In the genomic region with DNA sequence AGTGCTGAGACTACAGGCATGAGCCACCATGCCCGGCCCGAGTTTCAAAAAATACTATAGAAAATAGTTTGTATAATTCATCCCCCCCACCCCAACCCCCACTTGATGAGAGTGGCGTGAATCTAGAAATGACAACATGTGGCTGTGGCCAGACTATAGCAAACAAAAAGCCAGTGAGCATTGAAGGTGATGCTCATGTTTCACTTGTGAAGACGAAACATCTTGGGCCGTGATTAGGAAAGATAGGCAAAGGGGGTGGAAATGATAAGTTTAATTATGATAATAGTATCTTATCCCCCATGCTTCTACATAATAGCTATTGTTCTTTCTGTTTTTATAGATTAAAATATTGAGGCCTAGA, we compare ENCODE assay signal across 3 cellular contexts.
TF ChIP-seq lines count a peak whose summit lies in the region.

No MANE protein-coding gene starts in this region.

TF ChIP-seq in SK-N-SH, 30 proteins besides CTCF, POLR2A, EP300 and RAD21:
- TF ChIP-seq, protein P1, sequence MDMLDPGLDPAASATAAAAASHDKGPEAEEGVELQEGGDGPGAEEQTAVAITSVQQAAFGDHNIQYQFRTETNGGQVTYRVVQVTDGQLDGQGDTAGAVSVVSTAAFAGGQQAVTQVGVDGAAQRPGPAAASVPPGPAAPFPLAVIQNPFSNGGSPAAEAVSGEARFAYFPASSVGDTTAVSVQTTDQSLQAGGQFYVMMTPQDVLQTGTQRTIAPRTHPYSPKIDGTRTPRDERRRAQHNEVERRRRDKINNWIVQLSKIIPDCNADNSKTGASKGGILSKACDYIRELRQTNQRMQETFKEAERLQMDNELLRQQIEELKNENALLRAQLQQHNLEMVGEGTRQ (IDR thresholded peaks at IDR 0.05; ENCODE audit: borderline replicate concordance, low read depth, low read length), result no peak
- TF ChIP-seq MXI1 (IDR thresholded peaks at IDR 0.05; ENCODE audit: low read depth, low read length) (0 out of 2 replicates have a peak, but pooled peaks have one; percentile 7), GATA2 (CRISPR knock-in tag; IDR thresholded peaks at IDR 0.05) (no peak), TCF12 (IDR thresholded peaks at IDR 0.05) (no peak), FOXM1 (IDR thresholded peaks at IDR 0.05; ENCODE audit: low read depth) (no peak)
- TF ChIP-seq, protein P2, sequence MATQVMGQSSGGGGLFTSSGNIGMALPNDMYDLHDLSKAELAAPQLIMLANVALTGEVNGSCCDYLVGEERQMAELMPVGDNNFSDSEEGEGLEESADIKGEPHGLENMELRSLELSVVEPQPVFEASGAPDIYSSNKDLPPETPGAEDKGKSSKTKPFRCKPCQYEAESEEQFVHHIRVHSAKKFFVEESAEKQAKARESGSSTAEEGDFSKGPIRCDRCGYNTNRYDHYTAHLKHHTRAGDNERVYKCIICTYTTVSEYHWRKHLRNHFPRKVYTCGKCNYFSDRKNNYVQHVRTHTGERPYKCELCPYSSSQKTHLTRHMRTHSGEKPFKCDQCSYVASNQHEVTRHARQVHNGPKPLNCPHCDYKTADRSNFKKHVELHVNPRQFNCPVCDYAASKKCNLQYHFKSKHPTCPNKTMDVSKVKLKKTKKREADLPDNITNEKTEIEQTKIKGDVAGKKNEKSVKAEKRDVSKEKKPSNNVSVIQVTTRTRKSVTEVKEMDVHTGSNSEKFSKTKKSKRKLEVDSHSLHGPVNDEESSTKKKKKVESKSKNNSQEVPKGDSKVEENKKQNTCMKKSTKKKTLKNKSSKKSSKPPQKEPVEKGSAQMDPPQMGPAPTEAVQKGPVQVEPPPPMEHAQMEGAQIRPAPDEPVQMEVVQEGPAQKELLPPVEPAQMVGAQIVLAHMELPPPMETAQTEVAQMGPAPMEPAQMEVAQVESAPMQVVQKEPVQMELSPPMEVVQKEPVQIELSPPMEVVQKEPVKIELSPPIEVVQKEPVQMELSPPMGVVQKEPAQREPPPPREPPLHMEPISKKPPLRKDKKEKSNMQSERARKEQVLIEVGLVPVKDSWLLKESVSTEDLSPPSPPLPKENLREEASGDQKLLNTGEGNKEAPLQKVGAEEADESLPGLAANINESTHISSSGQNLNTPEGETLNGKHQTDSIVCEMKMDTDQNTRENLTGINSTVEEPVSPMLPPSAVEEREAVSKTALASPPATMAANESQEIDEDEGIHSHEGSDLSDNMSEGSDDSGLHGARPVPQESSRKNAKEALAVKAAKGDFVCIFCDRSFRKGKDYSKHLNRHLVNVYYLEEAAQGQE (IDR thresholded peaks at IDR 0.05; ENCODE audit: low read depth, low read length), result no peak
- TF ChIP-seq, protein P3, sequence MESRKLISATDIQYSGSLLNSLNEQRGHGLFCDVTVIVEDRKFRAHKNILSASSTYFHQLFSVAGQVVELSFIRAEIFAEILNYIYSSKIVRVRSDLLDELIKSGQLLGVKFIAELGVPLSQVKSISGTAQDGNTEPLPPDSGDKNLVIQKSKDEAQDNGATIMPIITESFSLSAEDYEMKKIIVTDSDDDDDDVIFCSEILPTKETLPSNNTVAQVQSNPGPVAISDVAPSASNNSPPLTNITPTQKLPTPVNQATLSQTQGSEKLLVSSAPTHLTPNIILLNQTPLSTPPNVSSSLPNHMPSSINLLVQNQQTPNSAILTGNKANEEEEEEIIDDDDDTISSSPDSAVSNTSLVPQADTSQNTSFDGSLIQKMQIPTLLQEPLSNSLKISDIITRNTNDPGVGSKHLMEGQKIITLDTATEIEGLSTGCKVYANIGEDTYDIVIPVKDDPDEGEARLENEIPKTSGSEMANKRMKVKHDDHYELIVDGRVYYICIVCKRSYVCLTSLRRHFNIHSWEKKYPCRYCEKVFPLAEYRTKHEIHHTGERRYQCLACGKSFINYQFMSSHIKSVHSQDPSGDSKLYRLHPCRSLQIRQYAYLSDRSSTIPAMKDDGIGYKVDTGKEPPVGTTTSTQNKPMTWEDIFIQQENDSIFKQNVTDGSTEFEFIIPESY (IDR thresholded peaks at IDR 0.05; ENCODE audit: borderline replicate concordance, low read depth), result no peak

TF ChIP-seq in SK-N-SH treated with all-trans-retinoic acid at 6 μM for 48 hours, 23 proteins besides CTCF, POLR2A, EP300 and RAD21:
- TF ChIP-seq BACH2 (CRISPR knock-in tag; IDR thresholded peaks at IDR 0.05; ENCODE audit: borderline replicate concordance), result no peak
- no peak for TF ChIP-seq ZFP3 (CRISPR knock-in tag; IDR thresholded peaks at IDR 0.05)
- no peak for TF ChIP-seq TCF4 (CRISPR knock-in tag; IDR thresholded peaks at IDR 0.05; ENCODE audit: borderline replicate concordance)
- no peak for TF ChIP-seq SNAI2 (CRISPR knock-in tag; IDR thresholded peaks at IDR 0.05)

TF ChIP-seq in GM12878, 131 proteins besides CTCF, POLR2A, EP300 and RAD21:
- TF ChIP-seq NFXL1 (IDR thresholded peaks at IDR 0.05; ENCODE audit: borderline replicate concordance) (no peak), TARDBP (IDR thresholded peaks at IDR 0.05; ENCODE audit: borderline replicate concordance) (no peak), FOXK2 (IDR thresholded peaks at IDR 0.05) (no peak), SMARCA5 (IDR thresholded peaks at IDR 0.05) (no peak), NFIC (IDR thresholded peaks at IDR 0.05; ENCODE audit: low read depth, low read length) (no peak), CHD4 (IDR thresholded peaks at IDR 0.05) (no peak), HDAC6 (IDR thresholded peaks at IDR 0.05; ENCODE audit: unreplicated experiment) (no peak), SUPT20H (IDR thresholded peaks at IDR 0.05; ENCODE audit: borderline replicate concordance, control insufficient read depth, low read depth, low read length) (no peak), MEF2A (IDR thresholded peaks at IDR 0.05; ENCODE audit: insufficient read depth, low read depth, low read length) (no peak), POLR2AphosphoS2 (IDR thresholded peaks at IDR 0.05; ENCODE audit: low read depth, low read length) (no peak), ETV6 (conservative IDR thresholded peaks at IDR 0.05 in 1 of 2, IDR thresholded peaks at IDR 0.05 in 1 of 2; ENCODE audit: borderline replicate concordance in 1 of 2, low read depth in 1 of 2) (no peak), LARP7 (IDR thresholded peaks at IDR 0.05) (no peak), NBN (IDR thresholded peaks at IDR 0.05) (no peak)
- TF ChIP-seq, protein P4, sequence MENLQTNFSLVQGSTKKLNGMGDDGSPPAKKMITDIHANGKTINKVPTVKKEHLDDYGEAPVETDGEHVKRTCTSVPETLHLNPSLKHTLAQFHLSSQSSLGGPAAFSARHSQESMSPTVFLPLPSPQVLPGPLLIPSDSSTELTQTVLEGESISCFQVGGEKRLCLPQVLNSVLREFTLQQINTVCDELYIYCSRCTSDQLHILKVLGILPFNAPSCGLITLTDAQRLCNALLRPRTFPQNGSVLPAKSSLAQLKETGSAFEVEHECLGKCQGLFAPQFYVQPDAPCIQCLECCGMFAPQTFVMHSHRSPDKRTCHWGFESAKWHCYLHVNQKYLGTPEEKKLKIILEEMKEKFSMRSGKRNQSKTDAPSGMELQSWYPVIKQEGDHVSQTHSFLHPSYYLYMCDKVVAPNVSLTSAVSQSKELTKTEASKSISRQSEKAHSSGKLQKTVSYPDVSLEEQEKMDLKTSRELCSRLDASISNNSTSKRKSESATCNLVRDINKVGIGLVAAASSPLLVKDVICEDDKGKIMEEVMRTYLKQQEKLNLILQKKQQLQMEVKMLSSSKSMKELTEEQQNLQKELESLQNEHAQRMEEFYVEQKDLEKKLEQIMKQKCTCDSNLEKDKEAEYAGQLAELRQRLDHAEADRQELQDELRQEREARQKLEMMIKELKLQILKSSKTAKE (IDR thresholded peaks at IDR 0.05; ENCODE audit: low read depth, poor library complexity, severe bottlenecking), result no peak
- TF ChIP-seq, protein P5, sequence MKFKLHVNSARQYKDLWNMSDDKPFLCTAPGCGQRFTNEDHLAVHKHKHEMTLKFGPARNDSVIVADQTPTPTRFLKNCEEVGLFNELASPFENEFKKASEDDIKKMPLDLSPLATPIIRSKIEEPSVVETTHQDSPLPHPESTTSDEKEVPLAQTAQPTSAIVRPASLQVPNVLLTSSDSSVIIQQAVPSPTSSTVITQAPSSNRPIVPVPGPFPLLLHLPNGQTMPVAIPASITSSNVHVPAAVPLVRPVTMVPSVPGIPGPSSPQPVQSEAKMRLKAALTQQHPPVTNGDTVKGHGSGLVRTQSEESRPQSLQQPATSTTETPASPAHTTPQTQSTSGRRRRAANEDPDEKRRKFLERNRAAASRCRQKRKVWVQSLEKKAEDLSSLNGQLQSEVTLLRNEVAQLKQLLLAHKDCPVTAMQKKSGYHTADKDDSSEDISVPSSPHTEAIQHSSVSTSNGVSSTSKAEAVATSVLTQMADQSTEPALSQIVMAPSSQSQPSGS (IDR thresholded peaks at IDR 0.05; ENCODE audit: low read length), result no peak
- TF ChIP-seq, protein P6, sequence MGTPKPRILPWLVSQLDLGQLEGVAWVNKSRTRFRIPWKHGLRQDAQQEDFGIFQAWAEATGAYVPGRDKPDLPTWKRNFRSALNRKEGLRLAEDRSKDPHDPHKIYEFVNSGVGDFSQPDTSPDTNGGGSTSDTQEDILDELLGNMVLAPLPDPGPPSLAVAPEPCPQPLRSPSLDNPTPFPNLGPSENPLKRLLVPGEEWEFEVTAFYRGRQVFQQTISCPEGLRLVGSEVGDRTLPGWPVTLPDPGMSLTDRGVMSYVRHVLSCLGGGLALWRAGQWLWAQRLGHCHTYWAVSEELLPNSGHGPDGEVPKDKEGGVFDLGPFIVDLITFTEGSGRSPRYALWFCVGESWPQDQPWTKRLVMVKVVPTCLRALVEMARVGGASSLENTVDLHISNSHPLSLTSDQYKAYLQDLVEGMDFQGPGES (IDR thresholded peaks at IDR 0.05), result no peak
- TF ChIP-seq, protein P7, sequence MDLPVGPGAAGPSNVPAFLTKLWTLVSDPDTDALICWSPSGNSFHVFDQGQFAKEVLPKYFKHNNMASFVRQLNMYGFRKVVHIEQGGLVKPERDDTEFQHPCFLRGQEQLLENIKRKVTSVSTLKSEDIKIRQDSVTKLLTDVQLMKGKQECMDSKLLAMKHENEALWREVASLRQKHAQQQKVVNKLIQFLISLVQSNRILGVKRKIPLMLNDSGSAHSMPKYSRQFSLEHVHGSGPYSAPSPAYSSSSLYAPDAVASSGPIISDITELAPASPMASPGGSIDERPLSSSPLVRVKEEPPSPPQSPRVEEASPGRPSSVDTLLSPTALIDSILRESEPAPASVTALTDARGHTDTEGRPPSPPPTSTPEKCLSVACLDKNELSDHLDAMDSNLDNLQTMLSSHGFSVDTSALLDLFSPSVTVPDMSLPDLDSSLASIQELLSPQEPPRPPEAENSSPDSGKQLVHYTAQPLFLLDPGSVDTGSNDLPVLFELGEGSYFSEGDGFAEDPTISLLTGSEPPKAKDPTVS (IDR thresholded peaks at IDR 0.05; ENCODE audit: low read depth, low read length), result no peak
- TF ChIP-seq, protein P8, sequence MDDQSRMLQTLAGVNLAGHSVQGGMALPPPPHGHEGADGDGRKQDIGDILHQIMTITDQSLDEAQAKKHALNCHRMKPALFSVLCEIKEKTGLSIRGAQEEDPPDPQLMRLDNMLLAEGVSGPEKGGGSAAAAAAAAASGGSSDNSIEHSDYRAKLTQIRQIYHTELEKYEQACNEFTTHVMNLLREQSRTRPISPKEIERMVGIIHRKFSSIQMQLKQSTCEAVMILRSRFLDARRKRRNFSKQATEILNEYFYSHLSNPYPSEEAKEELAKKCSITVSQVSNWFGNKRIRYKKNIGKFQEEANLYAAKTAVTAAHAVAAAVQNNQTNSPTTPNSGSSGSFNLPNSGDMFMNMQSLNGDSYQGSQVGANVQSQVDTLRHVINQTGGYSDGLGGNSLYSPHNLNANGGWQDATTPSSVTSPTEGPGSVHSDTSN (IDR thresholded peaks at IDR 0.05; ENCODE audit: insufficient replicate concordance, low read depth, low read length), result no peak
- TF ChIP-seq, protein P9, sequence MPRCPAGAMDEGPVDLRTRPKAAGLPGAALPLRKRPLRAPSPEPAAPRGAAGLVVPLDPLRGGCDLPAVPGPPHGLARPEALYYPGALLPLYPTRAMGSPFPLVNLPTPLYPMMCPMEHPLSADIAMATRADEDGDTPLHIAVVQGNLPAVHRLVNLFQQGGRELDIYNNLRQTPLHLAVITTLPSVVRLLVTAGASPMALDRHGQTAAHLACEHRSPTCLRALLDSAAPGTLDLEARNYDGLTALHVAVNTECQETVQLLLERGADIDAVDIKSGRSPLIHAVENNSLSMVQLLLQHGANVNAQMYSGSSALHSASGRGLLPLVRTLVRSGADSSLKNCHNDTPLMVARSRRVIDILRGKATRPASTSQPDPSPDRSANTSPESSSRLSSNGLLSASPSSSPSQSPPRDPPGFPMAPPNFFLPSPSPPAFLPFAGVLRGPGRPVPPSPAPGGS (IDR thresholded peaks at IDR 0.05; ENCODE audit: borderline replicate concordance, insufficient read depth, low read depth, low read length, poor library complexity, severe bottlenecking), result no peak
